Comparison of ENCODE assay signal across 23 cellular contexts in genomic region chr9:6134661-6135177, GRCh38.
A peak's percentile ranks its signal among the peaks of the same experiment; 100 is the strongest.
DNase-seq lines count a peak whose midpoint lies in the region; ATAC-seq, FAIRE-seq and TF ChIP-seq lines count a peak whose summit lies in the region.
"Had no signal": no experiment of that assay in that cellular context is flagged by ENCODE, and none has a peak within 500 bp of the region (broad histone marks: within the 10 kb centered on the region; RNA-seq: fewer than 3 reads in every experiment).

No MANE protein-coding gene starts in this region.

- H3K79me1 ChIP-seq in H1 (ENCODE audit: low read depth, low read length) = no peaks in the 10 kb centered on the region

- H2BK20ac ChIP-seq in H1 (ENCODE audit: low read length) = no peak overlapping the region

- H4K8ac ChIP-seq in H1 (ENCODE audit: extremely low read depth, insufficient read depth, low read length) = no peak overlapping the region

- H3K56ac ChIP-seq in H1 (replicated peaks; ENCODE audit: insufficient read length, low read depth, low read length) = no peak overlapping the region

- H3K9ac ChIP-seq in H1 (replicated peaks in 1 of 4; ENCODE audit: extremely low read depth in 1 of 4, low read depth in 3 of 4, low read length in 3 of 4) = no peak overlapping the region

- no peak overlapping the region for H2BK120ac ChIP-seq in H1 (replicated peaks; ENCODE audit: low read depth, low read length)

- TF ChIP-seq POLR2A in H1 (IDR thresholded peaks at IDR 0.05; ENCODE audit: control extremely low read depth in 1 of 2, low read depth in 2 of 2, low read length in 2 of 2) (no peak), suprapubic skin (IDR thresholded peaks at IDR 0.05) (no peak)

- TF ChIP-seq EP300 in H1 (IDR thresholded peaks at IDR 0.05; ENCODE audit: borderline replicate concordance in 1 of 2, low read depth in 2 of 2, low read length in 2 of 2) (no peak), suprapubic skin (IDR thresholded peaks at IDR 0.05) (no peak)

- no peak overlapping the region for H3K4me3 ChIP-seq in H1 (ENCODE audit: extremely low read depth in 1 of 4, insufficient read depth in 2 of 4, low read depth in 3 of 4, low read length in 4 of 4)
- no peak overlapping the region for H3K4me3 ChIP-seq in suprapubic skin
- H3K4me3 ChIP-seq: A549, Peyer's patch had no signal

- no peaks in the 10 kb centered on the region for H3K36me3 Mint-ChIP-seq in activated T-cell treated with anti-CD3 and anti-CD28 coated beads, Interleukin-2, amount 50 U/mL, for 4 hours (ENCODE audit: insufficient read depth)
- H3K36me3 Mint-ChIP-seq: CD4-positive, CD25-positive, alpha-beta regulatory T cell had no signal

- no peak overlapping the region for H3K4me3 Mint-ChIP-seq in activated T-cell treated with anti-CD3 and anti-CD28 coated beads, Interleukin-2, amount 50 U/mL, for 4 hours

- H3K36me3 ChIP-seq in H1 (ENCODE audit: control insufficient read depth in 2 of 4, insufficient read depth in 4 of 4, low read length in 3 of 4) (no peaks in the 10 kb centered on the region), suprapubic skin (no peaks in the 10 kb centered on the region)
- H3K36me3 ChIP-seq: Peyer's patch had no signal

- H3K9me3 Mint-ChIP-seq in activated T-cell treated with anti-CD3 and anti-CD28 coated beads, Interleukin-2, amount 50 U/mL, for 4 hours = no peaks in the 10 kb centered on the region

- H2AFZ ChIP-seq in H1 (ENCODE audit: low read length) = no peak overlapping the region

- CTCF ChIA-PET in H1 (lab: Charles Lee; ENCODE audit: partially characterized antibody) = interaction anchor here (1.0 kb wide), 1 partner anchor 38 kb away, joined by 4 read pairs; no protein-coding TSS in a partner anchor

- H2AK5ac ChIP-seq in H1 (ENCODE audit: low read depth, low read length) = 0 out of 2 replicates have a peak overlapping the region, but pooled peaks have one; percentile 80

- no peak overlapping the region for H4K91ac ChIP-seq in H1 (replicated peaks; ENCODE audit: insufficient read length, low read length)

- ATAC-seq in HG03460 (IDR thresholded peaks at IDR 0.05; ENCODE audit: unreplicated experiment) = no peak
- ATAC-seq in activated T-cell treated with anti-CD3 and anti-CD28 coated beads, Interleukin-2, amount 50 U/mL, for 4 hours = no peak
- ATAC-seq: A549, HCT116, HepG2 had no signal

- no peak overlapping the region for H2BK15ac ChIP-seq in H1 (ENCODE audit: low read length)

- DNase-seq in AG08395 (ENCODE audit: low spot score) (peak; percentile 33), ELR (ENCODE audit: low read depth) (peak; percentile 41), M059J (ENCODE audit: low read depth) (peak; percentile 63), H1 (ENCODE audit: low read depth in 1 of 2, low spot score in 2 of 2) (no peak), iPS-NIHi11 (ENCODE audit: low spot score) (no peak), suprapubic skin (ENCODE audit: low spot score in 2 of 2) (no peak)
- DNase-seq in activated T-cell treated with anti-CD3 and anti-CD28 coated beads, Interleukin-2, amount 50 U/mL, for 4 hours = no peak
- DNase-seq: AML-193; Caco-2; CD4-positive, CD25-positive, alpha-beta regulatory T cell; DMS153; Karpas-422; MM.1S; NCI-H1092 treated with DMSO at 0.1 percent for 48 hours; NCI-H2107; NCI-H2227 treated with DMSO at 0.1 percent for 48 hours; NCI-H524; Peyer's patch; SHP77 had no signal

- no peaks in the 10 kb centered on the region for H3K79me2 ChIP-seq in H1 (ENCODE audit: control insufficient read depth in 1 of 2, insufficient read depth in 2 of 2, low read length in 2 of 2)

- H3K18ac ChIP-seq in H1 (ENCODE audit: extremely low read depth, low read length) = no peak overlapping the region

- peaks cover 4% of the 10 kb centered on the region for H3K4me1 Mint-ChIP-seq in activated T-cell treated with anti-CD3 and anti-CD28 coated beads, Interleukin-2, amount 50 U/mL, for 4 hours (ENCODE audit: low read depth)
- H3K4me1 Mint-ChIP-seq: CD4-positive, CD25-positive, alpha-beta regulatory T cell had no signal

- no peak for TF ChIP-seq CTCF in H1 (IDR thresholded peaks at IDR 0.05; ENCODE audit: control extremely low read depth in 1 of 3, insufficient read depth in 1 of 3, low read depth in 1 of 3, low read length in 3 of 3)
- TF ChIP-seq CTCF in suprapubic skin (IDR thresholded peaks at IDR 0.05) = no peak

- WGBS in H1 (ENCODE audit: extremely low coverage in 1 of 2, insufficient coverage in 1 of 2, insufficient read length in 1 of 2, insufficient replicate concordance in 2 of 2, low coverage in 1 of 2, low lambda C conversion rate in 2 of 2, missing lambda C conversion rate in 1 of 2), 2 experiments = 69% methylated on average over 2 of the region's 2 CpGs; no CpG with 5 or more reads in 1 of the 2 experiments
- 30% methylated on average over 2 of the region's 2 CpGs for WGBS in suprapubic skin

- no peaks in the 10 kb centered on the region for H4K20me1 ChIP-seq in H1 (replicated peaks in 1 of 2; ENCODE audit: control insufficient read depth in 1 of 2, insufficient read depth in 2 of 2, low read length in 2 of 2)

- no peak for FAIRE-seq in H1 (lab: Jason Lieb, UNC)
- FAIRE-seq: A549, HepG2 had no signal

- H4K5ac ChIP-seq in H1 (ENCODE audit: insufficient read length, low read depth, low read length) = no peak overlapping the region

- no peak overlapping the region for H3K14ac ChIP-seq in H1 (ENCODE audit: insufficient read length)

- no peak overlapping the region for H3K4me2 ChIP-seq in H1 (ENCODE audit: insufficient read depth in 1 of 2, low read depth in 2 of 2, low read length in 2 of 2)
- H3K4me2 ChIP-seq: A549 had no signal

- no peak overlapping the region for H2BK5ac ChIP-seq in H1 (ENCODE audit: low read depth, low read length)

- POLR2A ChIA-PET in H1 (lab: Charles Lee; ENCODE audit: partially characterized antibody) = no interaction called here

- H3K9me3 ChIP-seq in H1 (ENCODE audit: insufficient read depth in 2 of 2, low read depth in 1 of 2, low read length in 1 of 2) (no peaks in the 10 kb centered on the region; a peak in 1 of 4 replicates), suprapubic skin (no peaks in the 10 kb centered on the region)
- H3K9me3 ChIP-seq: A549, Caco-2, Peyer's patch had no signal

- H3K23ac ChIP-seq in H1 (ENCODE audit: insufficient read length) = no peak overlapping the region

- H3K27me3 ChIP-seq in H1 (replicated peaks in 1 of 4; ENCODE audit: control insufficient read depth in 3 of 4, extremely low read depth in 1 of 4, insufficient read depth in 3 of 4, low read length in 3 of 4) (no peaks in the 10 kb centered on the region), suprapubic skin (no peaks in the 10 kb centered on the region)
- H3K27me3 ChIP-seq: Peyer's patch had no signal

- H3K4me1 ChIP-seq in H1 (replicated peaks in 1 of 4; ENCODE audit: control insufficient read depth in 3 of 4, insufficient read depth in 4 of 4, low read length in 3 of 4) (peaks cover 0 to 2% (median 0%) of the 10 kb centered on the region in 4 experiments; a peak in 1 of 7 replicates), suprapubic skin (no peaks in the 10 kb centered on the region)
- H3K4me1 ChIP-seq: A549, Caco-2, Peyer's patch had no signal

- no peak for TF ChIP-seq RAD21 in H1 (IDR thresholded peaks at IDR 0.05 in 1 of 2, conservative IDR thresholded peaks at IDR 0.05 in 1 of 2; ENCODE audit: low read depth in 2 of 2, low read length in 2 of 2)

- H3K4ac ChIP-seq in H1 (replicated peaks; ENCODE audit: insufficient read length, low read depth, low read length) = no peak overlapping the region

- H3K27ac ChIP-seq in H1 (ENCODE audit: low read depth, low read length) = no peak overlapping the region
- H3K27ac ChIP-seq in suprapubic skin = no peak overlapping the region
- H3K27ac ChIP-seq: A549, Peyer's patch had no signal

- H2BK12ac ChIP-seq in H1 (ENCODE audit: low read depth, low read length) = no peak overlapping the region

- H3K27me3 Mint-ChIP-seq in activated T-cell treated with anti-CD3 and anti-CD28 coated beads, Interleukin-2, amount 50 U/mL, for 4 hours (ENCODE audit: low read depth) = peaks cover 8% of the 10 kb centered on the region

- H3K23me2 ChIP-seq in H1 (ENCODE audit: low read depth, low read length) = no peaks in the 10 kb centered on the region

TF ChIP-seq in H1, 55 proteins besides CTCF, POLR2A, EP300 and RAD21:
- no peak for TF ChIP-seq MAX (IDR thresholded peaks at IDR 0.05)
- TF ChIP-seq SIX5 (IDR thresholded peaks at IDR 0.05; ENCODE audit: low read depth, low read length) = no peak
- TF ChIP-seq SIRT6 (IDR thresholded peaks at IDR 0.05; ENCODE audit: low read length) = no peak

Comparison
In these comparisons a context has a peak if more than half of its experiments do, and no peak if none do; other contexts are left out.
1. DNase-seq: peak in AG08395 (single experiment), ELR (single experiment) and M059J (single experiment); none in H1 (0 of 2), iPS-NIHi11 (single experiment), activated T-cell treated with anti-CD3 and anti-CD28 coated beads, Interleukin-2, amount 50 U/mL, for 4 hours (single experiment) and suprapubic skin (0 of 2).